ENCODE assay signal across 14 cellular contexts in genomic region chr2:102291221-102292075, GRCh38.
DNase-seq lines count a peak whose midpoint lies in the region; ATAC-seq lines count a peak whose summit lies in the region.
"Had no signal": no experiment of that assay in that cellular context is flagged by ENCODE, and none has a peak within 500 bp of the region (broad histone marks: within the 10 kb centered on the region; RNA-seq: fewer than 3 reads in every experiment).

No MANE protein-coding gene starts in this region.

- no peak for ATAC-seq in HG03565 (IDR thresholded peaks at IDR 0.05; ENCODE audit: unreplicated experiment)

- DNase-seq in DMS53 (lab: John Stamatoyannopoulos, UW) (peak; percentile 54), DMS53 treated with DMSO at 0.1 percent for 48 hours (lab: John Stamatoyannopoulos, UW; ENCODE audit: unreplicated experiment) (no peak), KG1 (lab: John Stamatoyannopoulos, UW) (peak; percentile 91), SKM-1 treated with dmso at 0.1 percent for 144 hours (lab: John Stamatoyannopoulos, UW; ENCODE audit: unreplicated experiment) (peak; percentile 89), medulla oblongata (ENCODE audit: extremely low spot score) (peak; percentile 32), amniotic stem cell (lab: John Stamatoyannopoulos, UW) (no peak), hepatic stellate cell (ENCODE audit: low spot score) (no peak)
- DNase-seq: brain microvascular endothelial cell; effector CD4-positive, alpha-beta T cell; GOT3; Karpas-422; mesendoderm; NCI-H2081 had no signal

Comparison
In these comparisons a context has a peak if more than half of its experiments do, and no peak if none do; other contexts are left out.
1. DNase-seq: peak in DMS53 (single experiment), KG1 (single experiment), SKM-1 treated with dmso at 0.1 percent for 144 hours (single experiment) and medulla oblongata (single experiment); none in DMS53 treated with DMSO at 0.1 percent for 48 hours (single experiment), amniotic stem cell (single experiment) and hepatic stellate cell (single experiment).